Comparison of ENCODE assay signal across 24 cellular contexts in genomic region chr11:110738641-110739040, GRCh38.
"Had no signal": no experiment of that assay in that cellular context is flagged by ENCODE, and none has a peak within 500 bp of the region (broad histone marks: within the 10 kb centered on the region; RNA-seq: fewer than 3 reads in every experiment).

No MANE protein-coding gene starts in this region.

- H3K36me3 ChIP-seq: brain microvascular endothelial cell, colonic mucosa, left lung, neural progenitor cell, prostate gland, right atrium auricular region, tibial nerve, vagina had no signal

- ATAC-seq: activated T-cell treated with anti-CD3 and anti-CD28 coated beads, Interleukin-2, amount 50 U/mL, for 4 hours; left lung; stimulated activated naive CD8-positive, alpha-beta T cell treated with anti-CD3 and anti-CD28 coated beads, Interleukin-15, Interleukin-2, amounts not matched to agents 100 U/mL and 50 U/mL, for 24 hours had no signal

- H3K4me3 Mint-ChIP-seq: activated T-cell treated with anti-CD3 and anti-CD28 coated beads, Interleukin-2, amount 50 U/mL, for 4 hours; naive B cell; neural progenitor cell had no signal

- H2AFZ ChIP-seq: neural progenitor cell had no signal

- FAIRE-seq: frontal cortex, kidney had no signal

- H3K27me3 ChIP-seq: brain microvascular endothelial cell, colonic mucosa, left lung, tibial nerve, vagina had no signal

- H3K4me1 Mint-ChIP-seq: naive B cell, neural progenitor cell had no signal

- DNase-seq: activated CD4-positive, alpha-beta T cell treated with anti-CD3 and anti-CD28 coated beads, Interleukin-2, amount 50 U/mL, for 1 hour; activated CD4-positive, CD25-positive, alpha-beta regulatory T cell treated with anti-CD3 and anti-CD28 coated beads, Interleukin-2, amount 50 U/mL, for 72 hours; activated CD8-positive, alpha-beta memory T cell treated with anti-CD3 and anti-CD28 coated beads, Interleukin-2, amount 50 U/mL, for 4 hours; activated effector memory CD4-positive, alpha-beta T cell treated with Interleukin-2 at 50 U/mL for 16 hours; activated naive CD4-positive, alpha-beta T cell treated with anti-CD3 and anti-CD28 coated beads, Interleukin-2, amount 50 U/mL, for 16 hours; activated T-cell treated with anti-CD3 and anti-CD28 coated beads, Interleukin-2, amount 50 U/mL, for 4 hours; aorta; brain microvascular endothelial cell; central memory CD4-positive, alpha-beta T cell; colonic mucosa; head of caudate nucleus; kidney; left lung; naive B cell; stimulated activated CD4-positive, alpha-beta T cell treated with anti-CD3 and anti-CD28 coated beads, Interleukin-2, amount 100 ng/mL, for 24 hours; stimulated activated naive CD8-positive, alpha-beta T cell treated with anti-CD3 and anti-CD28 coated beads, Interleukin-15, Interleukin-2, amounts not matched to agents 100 U/mL and 50 U/mL, for 24 hours; T1000 had no signal

- H3K4me3 ChIP-seq: colonic mucosa, left lung, neural progenitor cell, prostate gland, right atrium auricular region, tibial nerve, vagina had no signal

- H3K4me1 ChIP-seq: colonic mucosa, left lung, neural progenitor cell, prostate gland, right atrium auricular region, tibial nerve, vagina had no signal

- H3K9ac ChIP-seq: neural progenitor cell had no signal

- H3K27ac Mint-ChIP-seq: naive B cell, neural progenitor cell had no signal

- H3K27ac ChIP-seq: brain microvascular endothelial cell, colonic mucosa, left lung, neural progenitor cell, prostate gland, right atrium auricular region, tibial nerve, vagina, VCaP had no signal

- H3K9me3 Mint-ChIP-seq: activated T-cell treated with anti-CD3 and anti-CD28 coated beads, Interleukin-2, amount 50 U/mL, for 4 hours; naive B cell had no signal

- H3K4me2 ChIP-seq: neural progenitor cell had no signal

- H3K9me3 ChIP-seq: colonic mucosa, left lung, prostate gland, right atrium auricular region, tibial nerve, vagina had no signal

- H3K36me3 Mint-ChIP-seq: neural progenitor cell had no signal
